8 cellular contexts compared by ENCODE assay signal in genomic region chrX:103404225-103405008, GRCh38. TPM values are rescaled to one million over a fixed set of nuclear protein-coding genes. Genes with fewer than 3 reads are reported as not detected.
A peak's percentile ranks its signal among the peaks of the same experiment; 100 is the strongest.
DNase-seq lines count a peak whose midpoint lies in the region; ATAC-seq and TF ChIP-seq lines count a peak whose summit lies in the region.

No MANE protein-coding gene starts in this region.

- no peak for TF ChIP-seq CTCF in GM12875 (IDR thresholded peaks at IDR 0.05; ENCODE audit: borderline replicate concordance, insufficient read depth, low read depth, low read length)

- no peaks in the 10 kb centered on the region for H3K36me3 Mint-ChIP-seq in T-helper 17 cell (ENCODE audit: low read depth)

- H3K36me3 ChIP-seq in H7 (replicated peaks; ENCODE audit: control insufficient read depth, insufficient read depth, low read length), result no peaks in the 10 kb centered on the region; the same call in 1 of the 2 replicates

- ATAC-seq in T-helper 17 cell, result peak; percentile 39

- peak overlapping the region; percentile 59 for H3K27ac Mint-ChIP-seq in T-helper 17 cell

- H3K27me3 ChIP-seq in H7 (ENCODE audit: control insufficient read depth, insufficient read depth, low read length), result peaks cover 7% of the 10 kb centered on the region

- no peaks in the 10 kb centered on the region for H3K9me3 ChIP-seq in T-helper 17 cell (ENCODE audit: control insufficient read depth, low read length, poor library complexity, severe bottlenecking)

- H3K4me1 Mint-ChIP-seq in T-helper 17 cell, result peaks cover 3% of the 10 kb centered on the region

- H3K4me3 ChIP-seq in GM12875 (ENCODE audit: low read depth, low read length) (peak overlapping the region; percentile 65), H7 (ENCODE audit: insufficient read depth, low read depth, low read length) (peak overlapping the region; percentile 68)

- peaks cover under 1% of the 10 kb centered on the region for H3K27me3 Mint-ChIP-seq in T-helper 17 cell

- peak overlapping the region; percentile 82 for H3K4me3 Mint-ChIP-seq in T-helper 17 cell

- DNase-seq in H7 (peak; percentile 59), LHCN-M2 (ENCODE audit: low read depth) (peak; percentile 84), T-helper 17 cell (no peak), cerebellum (ENCODE audit: low spot score) (peak; percentile 51), kidney glomerular epithelial cell (lab: John Stamatoyannopoulos, UW) (peak; percentile 77), cortex of kidney (lab: John Stamatoyannopoulos, UW) (no peak)
- peak; percentile 29 to 41 for DNase-seq in stimulated activated CD4-positive, alpha-beta T cell treated with anti-CD3 and anti-CD28 coated beads, Interleukin-15, amount 100 ng/mL, for 48 hours (ENCODE audit: low read depth in 2 of 2)

RNA-seq across cellular contexts. Expression of gene BEX3, which starts 28.1 kb away (rescaled TPM):
- 694 and 703 TPM in 2 replicates for total RNA-seq in H7 (2014; rRNA removed; shearing (Covaris generic))
- 354 and 380 TPM in 2 replicates for total RNA-seq in LHCN-M2 (2014; rRNA removed)
- 625 TPM for polyA plus RNA-seq in LHCN-M2 (2012)
- 10 to 100 TPM in 1 of 2 donors, 1 to 10 TPM in 1; 5.7 to 32.0 TPM for total RNA-seq in T-helper 17 cell
- total RNA-seq in cerebellum, result 130 TPM

RNA-seq across cellular contexts. Expression of gene TCEAL9, which starts 48.1 kb away (rescaled TPM):
- total RNA-seq in H7 (2014; rRNA removed; shearing (Covaris generic)), result 61.7 and 90.7 TPM in 2 replicates
- 224 and 277 TPM in 2 replicates for total RNA-seq in LHCN-M2 (2014; rRNA removed)
- polyA plus RNA-seq in LHCN-M2 (2012), result 156 TPM
- total RNA-seq in T-helper 17 cell, result under 1 TPM in 1 of 2 donors, not detected in 1; 0.55 TPM
- 26.5 TPM for total RNA-seq in cerebellum

Comparison
In these comparisons a context has a peak if more than half of its experiments do, and no peak if none do; other contexts are left out.
1. DNase-seq: peak in H7 (single experiment), LHCN-M2 (single experiment), cerebellum (single experiment), kidney glomerular epithelial cell (single experiment) and stimulated activated CD4-positive, alpha-beta T cell treated with anti-CD3 and anti-CD28 coated beads, Interleukin-15, amount 100 ng/mL, for 48 hours (2 of 2); none in T-helper 17 cell (0 of 3) and cortex of kidney (single experiment).
2. RNA of gene TCEAL9, which starts 48.1 kb away (total RNA-seq): 224 to 277 TPM in LHCN-M2, 61.7 to 90.7 TPM in H7 and 26.5 TPM in cerebellum (single experiment); 0.55 TPM in T-helper 17 cell; every median in the first group is over 10 times any median in the second.